ENCODE assay signal across 28 cellular contexts in the genomic region with DNA sequence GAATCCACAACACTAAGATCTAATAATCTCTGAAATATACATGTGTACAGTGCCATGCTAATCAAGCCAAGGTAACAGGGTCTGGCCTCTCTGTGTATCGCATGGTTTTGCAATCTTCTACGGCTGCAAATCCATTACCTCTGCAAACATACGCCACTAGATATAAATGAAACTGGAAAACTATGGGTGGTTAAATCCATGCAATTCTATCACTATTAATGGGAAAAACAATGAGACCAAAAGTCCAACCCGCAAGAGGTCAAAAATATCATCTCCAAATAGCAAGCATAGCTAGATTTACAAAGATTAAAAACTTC. TPM values are rescaled to one million over a fixed set of nuclear protein-coding genes. Genes with fewer than 3 reads are reported as not detected.
DNase-seq lines count a peak whose midpoint lies in the region; ATAC-seq and TF ChIP-seq lines count a peak whose summit lies in the region.
"Had no signal": no experiment of that assay in that cellular context is flagged by ENCODE, and none has a peak within 500 bp of the region (broad histone marks: within the 10 kb centered on the region; RNA-seq: fewer than 3 reads in every experiment).

No MANE protein-coding gene starts in this region.

- ATAC-seq in GM18498 (IDR thresholded peaks at IDR 0.05; ENCODE audit: unreplicated experiment), result no peak
- no peak for ATAC-seq in HG03342 (IDR thresholded peaks at IDR 0.05; ENCODE audit: unreplicated experiment)
- ATAC-seq: esophagus mucosa; naive thymus-derived CD8-positive, alpha-beta T cell had no signal

- peak; percentile 37 for DNase-seq in G401 (ENCODE audit: low spot score)
- DNase-seq in NCI-H748 treated with DMSO at 0.1 percent for 48 hours (lab: John Stamatoyannopoulos, UW), result peak; percentile 88
- DNase-seq in endodermal cell, result no peak
- no peak for DNase-seq in nephron progenitor cell
- no peak for DNase-seq in OCI-M1 (lab: John Stamatoyannopoulos, UW)
- DNase-seq in NK-92 treated with Interleukin-12 subunit alpha and Interleukin-12 subunit beta, amount 100 ng/mL, for 24 hours (lab: John Stamatoyannopoulos, UW), result no peak
- DNase-seq: activated CD4-positive, alpha-beta memory T cell treated with anti-CD3 and anti-CD28 coated beads for 36 hours; activated gamma-delta T cell treated with Interleukin-2 at 50 U/mL for 16 hours; activated T-cell treated with anti-CD3 and anti-CD28 coated beads for 4 hours; caudate nucleus; CD4-positive, CD25-positive, alpha-beta regulatory T cell; DMS 273 treated with DMSO at 0.1 percent for 48 hours; dorsolateral prefrontal cortex; naive thymus-derived CD8-positive, alpha-beta T cell; NCI-H1048; NCI-H2171 treated with DMSO at 0.1 percent for 48 hours; NCI-H526 treated with DMSO at 0.1 percent for 48 hours; SIG-M5; stimulated activated CD4-positive, alpha-beta T cell treated with anti-CD3 and anti-CD28 coated beads, Interleukin-4, amount 100 ng/mL, for 1 hour had no signal

- TF ChIP-seq CTCF in endodermal cell (conservative IDR thresholded peaks at IDR 0.05) (no peak), nephron progenitor cell (IDR thresholded peaks at IDR 0.05) (no peak)

- no peaks in the 10 kb centered on the region for H3K36me3 ChIP-seq in endodermal cell (ENCODE audit: control insufficient read depth, insufficient read depth, low read length)
- H3K36me3 ChIP-seq: tibial nerve had no signal

- H3K4me3 ChIP-seq in endodermal cell (ENCODE audit: low read length), result no peak overlapping the region
- H3K4me3 ChIP-seq: GM12878, skin epidermis, tibial nerve had no signal

- H3K4me3 Mint-ChIP-seq in endodermal cell (no peak overlapping the region), nephron progenitor cell (no peak overlapping the region)
- H3K4me3 Mint-ChIP-seq: activated CD4-positive, alpha-beta memory T cell treated with anti-CD3 and anti-CD28 coated beads for 36 hours; CD4-positive, CD25-positive, alpha-beta regulatory T cell; naive thymus-derived CD8-positive, alpha-beta T cell; stimulated activated naive CD8-positive, alpha-beta T cell treated with anti-CD3 and anti-CD28 coated beads, Interleukin-15, Interleukin-2, amounts not matched to agents 100 ng/mL and 50 ng/mL, for 24 hours; T-helper 1 cell treated with Interleukin-12 subunit alpha and Interleukin-12 subunit beta and Interleukin-4 antibody, amounts not matched to agents 30 μg/mL and 1 μg/mL, for 36 hours had no signal

- peaks cover 17% of the 10 kb centered on the region for H3K4me1 Mint-ChIP-seq in endodermal cell
- peaks cover 41% of the 10 kb centered on the region for H3K4me1 Mint-ChIP-seq in nephron progenitor cell
- H3K4me1 Mint-ChIP-seq: naive thymus-derived CD8-positive, alpha-beta T cell had no signal

- H3K27me3 Mint-ChIP-seq in endodermal cell (ENCODE audit: insufficient read depth), result no peaks in the 10 kb centered on the region
- H3K27me3 Mint-ChIP-seq in nephron progenitor cell (ENCODE audit: low read depth, poor library complexity), result no peaks in the 10 kb centered on the region

- no peaks in the 10 kb centered on the region for H3K4me1 ChIP-seq in endodermal cell (ENCODE audit: control insufficient read depth, insufficient read depth, low read length)

- no peaks in the 10 kb centered on the region for H3K9me3 ChIP-seq in endodermal cell (ENCODE audit: control insufficient read depth, low read length)
- H3K9me3 ChIP-seq: tibial nerve had no signal

- H3K9me3 Mint-ChIP-seq in endodermal cell, result no peaks in the 10 kb centered on the region
- H3K9me3 Mint-ChIP-seq in nephron progenitor cell, result no peaks in the 10 kb centered on the region
- H3K9me3 Mint-ChIP-seq: activated CD4-positive, alpha-beta memory T cell treated with anti-CD3 and anti-CD28 coated beads for 36 hours; CD4-positive, CD25-positive, alpha-beta regulatory T cell; naive thymus-derived CD8-positive, alpha-beta T cell; stimulated activated naive CD8-positive, alpha-beta T cell treated with anti-CD3 and anti-CD28 coated beads, Interleukin-15, Interleukin-2, amounts not matched to agents 100 ng/mL and 50 ng/mL, for 24 hours; T-helper 1 cell treated with Interleukin-12 subunit alpha and Interleukin-12 subunit beta and Interleukin-4 antibody, amounts not matched to agents 30 μg/mL and 1 μg/mL, for 36 hours had no signal

- no peaks in the 10 kb centered on the region for H3K36me3 Mint-ChIP-seq in endodermal cell (ENCODE audit: low read depth)
- H3K36me3 Mint-ChIP-seq in nephron progenitor cell (ENCODE audit: low read depth), result peaks cover 10% of the 10 kb centered on the region
- H3K36me3 Mint-ChIP-seq: activated CD4-positive, alpha-beta memory T cell treated with anti-CD3 and anti-CD28 coated beads for 36 hours; CD4-positive, CD25-positive, alpha-beta regulatory T cell; naive thymus-derived CD8-positive, alpha-beta T cell had no signal

- in situ Hi-C loops in G401 (cut with HindIII; ENCODE audit: low sequenced_read_pairs), result no loop called here

- no peak overlapping the region for H3K9ac ChIP-seq in endodermal cell (ENCODE audit: extremely low read depth, low read length, poor library complexity, severe bottlenecking)

- 95 to 100% methylated on average over 1 to 4 of the region's 4 CpGs for WGBS in endodermal cell (ENCODE audit: insufficient coverage in 1 of 2, insufficient read length in 1 of 2), 2 experiments

- no peaks in the 10 kb centered on the region for H3K27me3 ChIP-seq in endodermal cell (ENCODE audit: control insufficient read depth, insufficient read depth, low read length, poor library complexity, severe bottlenecking)
- H3K27me3 ChIP-seq: dorsolateral prefrontal cortex, tibial nerve had no signal

- H3K27ac ChIP-seq in endodermal cell (ENCODE audit: low read depth, low read length), result peak overlapping the region; percentile 69
- H3K27ac ChIP-seq: skin epidermis, tibial nerve, VCaP had no signal

- H3K27ac Mint-ChIP-seq in endodermal cell, result no peak overlapping the region
- H3K27ac Mint-ChIP-seq in nephron progenitor cell, result peak overlapping the region; percentile 27
- H3K27ac Mint-ChIP-seq: activated CD4-positive, alpha-beta memory T cell treated with anti-CD3 and anti-CD28 coated beads for 36 hours; CD4-positive, CD25-positive, alpha-beta regulatory T cell; naive thymus-derived CD8-positive, alpha-beta T cell; stimulated activated naive CD8-positive, alpha-beta T cell treated with anti-CD3 and anti-CD28 coated beads, Interleukin-15, Interleukin-2, amounts not matched to agents 100 ng/mL and 50 ng/mL, for 24 hours; T-helper 1 cell treated with Interleukin-12 subunit alpha and Interleukin-12 subunit beta and Interleukin-4 antibody, amounts not matched to agents 30 μg/mL and 1 μg/mL, for 36 hours had no signal

RNA-seq across cellular contexts. Expression of a gene that starts 22.9 kb away (rescaled TPM):
- 7.0 and 12.8 TPM in 2 replicates for total RNA-seq in G401 (2014; rRNA removed; shearing (Covaris generic))
- 10 to 100 TPM; 40.9 to 45.9 TPM for total RNA-seq in endodermal cell
- polyA plus RNA-seq in endodermal cell (2013, experiment 1 of 2), result 56.5 TPM
- 54.0 TPM for polyA plus RNA-seq in endodermal cell (2013, experiment 2 of 2)

Comparison
In these comparisons a context has a peak if more than half of its experiments do, and no peak if none do; other contexts are left out.
1. DNase-seq: peak in G401 (single experiment) and NCI-H748 treated with DMSO at 0.1 percent for 48 hours (single experiment); none in endodermal cell (single experiment), nephron progenitor cell (single experiment), OCI-M1 (single experiment) and NK-92 treated with Interleukin-12 subunit alpha and Interleukin-12 subunit beta, amount 100 ng/mL, for 24 hours (single experiment).